In the genomic region with DNA sequence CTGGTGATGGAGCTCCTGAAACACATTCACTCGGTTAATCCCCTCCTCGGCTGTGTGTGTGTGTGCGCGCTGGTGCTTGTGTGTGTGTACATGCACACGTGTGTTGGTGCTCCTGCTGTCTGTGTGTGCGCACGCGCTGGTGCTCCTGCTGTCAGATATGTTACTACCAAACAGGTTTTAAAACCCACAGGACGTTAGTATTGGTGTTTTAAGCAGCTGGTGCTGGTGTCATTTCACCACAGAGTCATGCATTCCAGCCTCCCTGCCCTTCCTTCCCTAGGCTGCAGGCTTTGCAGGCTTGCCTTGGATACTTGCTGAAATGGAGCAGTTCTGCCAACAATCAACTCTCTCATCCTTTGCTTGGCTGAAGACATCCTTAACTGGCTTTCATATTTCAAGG, we compare ENCODE assay signal across 1 cellular context.
TF ChIP-seq lines count a peak whose summit lies in the region.

No MANE protein-coding gene starts in this region.

TF ChIP-seq in WTC11, 78 proteins besides CTCF, POLR2A, EP300 and RAD21 (continued from another document):
- TF ChIP-seq, protein P1, sequence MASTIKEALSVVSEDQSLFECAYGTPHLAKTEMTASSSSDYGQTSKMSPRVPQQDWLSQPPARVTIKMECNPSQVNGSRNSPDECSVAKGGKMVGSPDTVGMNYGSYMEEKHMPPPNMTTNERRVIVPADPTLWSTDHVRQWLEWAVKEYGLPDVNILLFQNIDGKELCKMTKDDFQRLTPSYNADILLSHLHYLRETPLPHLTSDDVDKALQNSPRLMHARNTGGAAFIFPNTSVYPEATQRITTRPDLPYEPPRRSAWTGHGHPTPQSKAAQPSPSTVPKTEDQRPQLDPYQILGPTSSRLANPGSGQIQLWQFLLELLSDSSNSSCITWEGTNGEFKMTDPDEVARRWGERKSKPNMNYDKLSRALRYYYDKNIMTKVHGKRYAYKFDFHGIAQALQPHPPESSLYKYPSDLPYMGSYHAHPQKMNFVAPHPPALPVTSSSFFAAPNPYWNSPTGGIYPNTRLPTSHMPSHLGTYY (CRISPR knock-in tag; IDR thresholded peaks at IDR 0.05) = no peak
- TF ChIP-seq, protein P2, sequence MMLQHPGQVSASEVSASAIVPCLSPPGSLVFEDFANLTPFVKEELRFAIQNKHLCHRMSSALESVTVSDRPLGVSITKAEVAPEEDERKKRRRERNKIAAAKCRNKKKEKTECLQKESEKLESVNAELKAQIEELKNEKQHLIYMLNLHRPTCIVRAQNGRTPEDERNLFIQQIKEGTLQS (CRISPR knock-in tag; conservative IDR thresholded peaks at IDR 0.05) = no peak
